ENCODE assay signal across 8 cellular contexts in genomic region chr5:17118631-17119030, GRCh38.
DNase-seq lines count a peak whose midpoint lies in the region; ATAC-seq and TF ChIP-seq lines count a peak whose summit lies in the region.

No MANE protein-coding gene starts in this region.

- H3K36me3 ChIP-seq in Panc1 (ENCODE audit: control insufficient read depth, insufficient read depth, low read length), result no peaks in the 10 kb centered on the region

- no peaks in the 10 kb centered on the region for H3K23me2 ChIP-seq in H9 (ENCODE audit: insufficient read length, low read depth, low read length, poor library complexity, severe bottlenecking)

- H3K4ac ChIP-seq in H9 (ENCODE audit: low read depth, low read length), result no peak overlapping the region

- H3K36me3 Mint-ChIP-seq in H9 (ENCODE audit: insufficient read depth in 1 of 3, low read depth in 3 of 3) (no peaks in the 10 kb centered on the region), naive B cell (no peaks in the 10 kb centered on the region)

- no peaks in the 10 kb centered on the region for H4K20me1 ChIP-seq in H9 (ENCODE audit: control insufficient read depth, insufficient read depth, insufficient read length)

- peaks cover 7% of the 10 kb centered on the region; the same call in 1 of the 2 replicates for H3K4me1 ChIP-seq in H9 (ENCODE audit: insufficient read depth, low read length)
- H3K4me1 ChIP-seq in Panc1 (ENCODE audit: control insufficient read depth, insufficient read depth, low read length), result peaks cover 37% of the 10 kb centered on the region

- DNase-seq in CMK (ENCODE audit: low read depth) (peak; percentile 53), H9 (no peak), Panc1 (ENCODE audit: low read depth, low spot score) (peak; percentile 91), erythroblast (lab: John Stamatoyannopoulos, UW) (peak in 1 of 2 experiments; percentile 37), naive B cell (no peak), middle frontal gyrus (ENCODE audit: extremely low spot score, low spot score) (no peak)

- no peaks in the 10 kb centered on the region for H3K9me3 Mint-ChIP-seq in H9
- peaks cover 0 to 1% (median 0%) of the 10 kb centered on the region in 7 donors for H3K9me3 Mint-ChIP-seq in naive B cell

- peak overlapping the region; percentile 2 for H3K9ac ChIP-seq in H9 (ENCODE audit: extremely low read depth, insufficient read length, low read length)

- no peak overlapping the region for H2BK12ac ChIP-seq in H9 (ENCODE audit: insufficient read length, low read depth, low read length)

- no peak overlapping the region for H4K8ac ChIP-seq in H9 (replicated peaks; ENCODE audit: insufficient read length, low read depth, low read length)

- peak overlapping the region; percentile 6 for H2BK120ac ChIP-seq in H9 (ENCODE audit: low read depth, low read length, poor library complexity, severe bottlenecking)

- no peak overlapping the region for H4K91ac ChIP-seq in H9 (ENCODE audit: insufficient read length, low read depth, low read length)

- intact Hi-C loops in Panc1 (cut with micrococcal nuclease; ENCODE audit: unreplicated experiment), result no loop called here

- peak overlapping the region in 2 of 3 experiments; percentile 20 to 27; a peak in 2 of 7 replicates for H3K27ac Mint-ChIP-seq in H9
- peak overlapping the region in 3 of 6 donors; percentile 2 to 57 (median 30) for H3K27ac Mint-ChIP-seq in naive B cell

- H3K27ac ChIP-seq in H9 (ENCODE audit: insufficient read length, low read depth, low read length) (no peak overlapping the region), Panc1 (ENCODE audit: low read length) (peak overlapping the region; percentile 85)

- no peak overlapping the region for H4K5ac ChIP-seq in H9 (ENCODE audit: insufficient read length, low read depth, low read length)

- no peak overlapping the region for H3K56ac ChIP-seq in H9 (ENCODE audit: insufficient read length, low read depth, low read length)

- H2BK20ac ChIP-seq in H9 (ENCODE audit: low read depth, low read length, poor library complexity, severe bottlenecking), result no peak overlapping the region

- 0 out of 4 replicates have a peak overlapping the region, but pooled peaks of 1 of the 2 experiments have one; percentile 6 for H3K4me3 ChIP-seq in Panc1 (ENCODE audit: low read depth in 2 of 2, low read length in 2 of 2)

- no peak overlapping the region for H2BK5ac ChIP-seq in H9 (ENCODE audit: insufficient read length, low read length)

- in situ Hi-C loops in Panc1 (cut with HindIII; ENCODE audit: low pct_unique_long_range_greater_than_20kb, low sequenced_read_pairs), result no loop called here

- H3K27me3 ChIP-seq in H9 (ENCODE audit: insufficient read depth, low read length), result no peaks in the 10 kb centered on the region
- no peaks in the 10 kb centered on the region for H3K27me3 ChIP-seq in Panc1 (ENCODE audit: control insufficient read depth, insufficient read depth, low read length)

- H3K9me3 ChIP-seq in H9 (ENCODE audit: control insufficient read depth, low read depth, low read length) (no peaks in the 10 kb centered on the region), Panc1 (ENCODE audit: control insufficient read depth, insufficient read depth, low read depth, low read length) (no peaks in the 10 kb centered on the region)

- H3K27me3 Mint-ChIP-seq in H9 (ENCODE audit: low read depth) (no peaks in the 10 kb centered on the region), naive B cell (peaks cover 0 to 6% (median 0%) of the 10 kb centered on the region in 3 donors)

- CTCF ChIA-PET in Panc1 (lab: Charles Lee), result no interaction called here

- peak; percentile 40 for TF ChIP-seq POLR2A in erythroblast (IDR thresholded peaks at IDR 0.05; ENCODE audit: low read length)

- no peak overlapping the region for H2AK5ac ChIP-seq in H9 (ENCODE audit: insufficient read length, low read length)

- no peak overlapping the region for H3K18ac ChIP-seq in H9 (ENCODE audit: insufficient read length, low read depth, low read length)

- no peak overlapping the region for H3T11ph ChIP-seq in H9 (ENCODE audit: low read length)

- POLR2A ChIA-PET in Panc1 (lab: Charles Lee), result no interaction called here

- no peak overlapping the region for H3K4me2 ChIP-seq in H9 (ENCODE audit: insufficient read depth, insufficient read length, low read length)

- H3K4me3 Mint-ChIP-seq in H9 (no peak overlapping the region), naive B cell (peak overlapping the region in 6 of 8 donors; percentile 7 to 89 (median 66))

- no TSS peak for BruUV-seq in Panc1 (replicated peaks; lab: Mats Ljungman, UMichigan)

- H2AFZ ChIP-seq in H9 (ENCODE audit: low read length), result no peak overlapping the region

- H3K79me1 ChIP-seq in H9 (ENCODE audit: insufficient read depth, low read depth, low read length, poor library complexity, severe bottlenecking), result no peaks in the 10 kb centered on the region

- no peak overlapping the region for H2BK15ac ChIP-seq in H9 (ENCODE audit: low read depth, low read length)

- TF ChIP-seq CTCF in H9 (conservative IDR thresholded peaks at IDR 0.05), result no peak
- TF ChIP-seq CTCF in Panc1 (IDR thresholded peaks at IDR 0.05), result no peak

- H3K4me1 Mint-ChIP-seq in H9 (peaks cover 21 to 22% of the 10 kb centered on the region in 2 experiments), naive B cell (peaks cover 5 to 19% (median 11%) of the 10 kb centered on the region in 3 donors)

- H3K23ac ChIP-seq in H9 (ENCODE audit: insufficient read length, low read depth, low read length), result no peak overlapping the region

- H3K79me2 ChIP-seq in H9 (ENCODE audit: insufficient read depth, low read length), result no peaks in the 10 kb centered on the region

- ATAC-seq in Panc1 (peak; percentile 93), naive B cell (ENCODE audit: low read depth in 2 of 2) (peak; percentile 64 to 77), HG02623 (IDR thresholded peaks at IDR 0.05; ENCODE audit: unreplicated experiment) (no peak), HG03457 (IDR thresholded peaks at IDR 0.05; ENCODE audit: unreplicated experiment) (no peak)

- no CpG with 5 or more reads among the region's 9 CpGs for WGBS in H9 (ENCODE audit: extremely low coverage, insufficient read length, low lambda C conversion rate)

- H3K14ac ChIP-seq in H9 (ENCODE audit: insufficient read depth, low read length), result no peak overlapping the region

Comparison
In these comparisons a context has a peak if more than half of its experiments do, and no peak if none do; other contexts are left out.
1. DNase-seq: peak in CMK (single experiment) and Panc1 (single experiment); none in H9 (single experiment), naive B cell (single experiment) and middle frontal gyrus (single experiment).
2. H3K4me3 Mint-ChIP-seq: peak in naive B cell (6 of 8); none in H9 (0 of 2).
3. ATAC-seq: peak in Panc1 (single experiment) and naive B cell (2 of 2); none in HG02623 (single experiment) and HG03457 (single experiment).